In the genomic region with DNA sequence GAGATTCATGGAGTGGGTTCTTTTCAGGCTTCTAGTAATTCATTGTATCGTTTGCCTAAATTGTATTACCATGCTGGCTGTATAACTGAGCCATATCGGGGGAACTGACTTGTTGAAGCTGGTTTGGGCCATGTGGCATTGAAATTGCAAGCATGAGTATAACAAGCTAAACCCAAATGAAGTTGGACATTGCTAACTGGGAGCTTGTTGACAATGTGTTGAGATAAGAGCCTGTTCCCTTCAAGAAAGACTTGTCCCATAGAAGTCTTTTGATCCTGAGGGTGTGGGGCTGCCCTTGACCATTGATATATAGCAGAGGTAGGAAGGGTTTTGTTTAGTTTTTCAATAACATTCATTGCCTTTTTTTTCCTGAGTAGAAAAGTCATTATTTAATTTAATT, we compare ENCODE assay signal across 6 cellular contexts.
"Had no signal": no experiment of that assay in that cellular context is flagged by ENCODE, and none has a peak within 500 bp of the region (broad histone marks: within the 10 kb centered on the region; RNA-seq: fewer than 3 reads in every experiment).

No MANE protein-coding gene starts in this region.

- H2AFZ ChIP-seq: GM23248 had no signal

- H3K4me2 ChIP-seq: KMS-11 had no signal

- H3K9ac ChIP-seq: GM23248, KMS-11 had no signal

- FAIRE-seq: HTR-8/SVneo had no signal

- H3K9me3 ChIP-seq: HAP-1 had no signal

- DNase-seq: GM23248, GOT3, KBM-7 had no signal

- H3K27ac ChIP-seq: GM23248, KMS-11 had no signal

- H3K4me3 ChIP-seq: GM23248, HAP-1 had no signal

- H3K36me3 ChIP-seq: HAP-1 had no signal

- H3K4me1 ChIP-seq: HAP-1 had no signal
